8 cellular contexts compared by ENCODE assay signal in the genomic region with DNA sequence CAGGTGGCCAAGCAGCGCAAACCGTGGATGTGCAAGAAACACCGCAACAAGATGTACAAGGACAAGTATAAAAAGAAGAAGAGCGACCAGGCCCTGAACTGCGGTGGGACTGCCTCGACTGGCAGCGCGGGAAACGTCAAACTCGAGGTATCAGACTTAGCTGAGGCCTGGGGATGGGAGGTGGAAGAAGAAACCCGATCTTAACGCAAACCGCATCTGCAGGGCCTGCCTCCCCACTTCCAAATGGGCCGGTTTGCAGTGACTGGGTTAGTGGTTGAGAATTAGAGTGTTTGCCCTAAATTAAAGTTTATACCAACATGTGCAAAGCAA. TPM values are rescaled to one million over a fixed set of nuclear protein-coding genes. Genes with fewer than 3 reads are reported as not detected.
DNase-seq lines count a peak whose midpoint lies in the region; ATAC-seq and TF ChIP-seq lines count a peak whose summit lies in the region.

No MANE protein-coding gene starts in this region.

- no peaks in the 10 kb centered on the region for H3K27me3 ChIP-seq in cardiac muscle cell

- ATAC-seq in Right ventricle myocardium inferior (no peak), HG02938 (IDR thresholded peaks at IDR 0.05; ENCODE audit: unreplicated experiment) (peak; percentile 17)

- in situ Hi-C loops in astrocyte of the cerebellum (cut with HindIII; ENCODE audit: low sequenced_read_pairs): no loop called here

- TF ChIP-seq CTCF in cardiac muscle cell (IDR thresholded peaks at IDR 0.05; ENCODE audit: low read depth, low read length): no peak
- TF ChIP-seq CTCF in astrocyte of the cerebellum (IDR thresholded peaks at IDR 0.05; ENCODE audit: low read depth, low read length, missing control alignments): no peak

- no peak overlapping the region for H3K27ac ChIP-seq in cardiac muscle cell

- H3K4me1 ChIP-seq in cardiac muscle cell (ENCODE audit: low read depth): peaks cover 6% of the 10 kb centered on the region

- peak; percentile 24 to 33 for DNase-seq in cardiac muscle cell (ENCODE audit: low read depth in 1 of 2, low spot score in 1 of 2)
- no peak for DNase-seq in Right ventricle myocardium inferior (ENCODE audit: missing footprints)
- DNase-seq in NOMO-1 treated with dmso at 0.1 percent for 144 hours (lab: John Stamatoyannopoulos, UW; ENCODE audit: unreplicated experiment): peak; percentile 31
- DNase-seq in astrocyte of the cerebellum (ENCODE audit: low read depth): no peak
- DNase-seq in left kidney (ENCODE audit: low read depth, low spot score): peak; percentile 74
- DNase-seq in stimulated activated CD4-positive, alpha-beta T cell treated with anti-CD3 and anti-CD28 coated beads, Interleukin-4, amount 100 ng/mL, for 48 hours (ENCODE audit: low read depth in 2 of 2): peak; percentile 4 to 19
- no peak for DNase-seq in NCI-H187 treated with DMSO at 0.1 percent for 48 hours (lab: John Stamatoyannopoulos, UW)

- H3K4me3 ChIP-seq in cardiac muscle cell (peak overlapping the region; percentile 66), astrocyte of the cerebellum (ENCODE audit: low read depth, low read length) (peak overlapping the region; percentile 56)

- no peaks in the 10 kb centered on the region for H3K9me3 ChIP-seq in cardiac muscle cell (ENCODE audit: low read depth)

- H3K36me3 ChIP-seq in cardiac muscle cell: no peaks in the 10 kb centered on the region

- intact Hi-C loops in Right ventricle myocardium inferior (cut with DNase I): no loop called here

RNA-seq across cellular contexts. Expression of a gene that starts 0.8 kb away (rescaled TPM):
- 3.9 and 10.5 TPM in 2 replicates for total RNA-seq in cardiac muscle cell
- 10.5 and 17.6 TPM in 2 replicates for polyA plus RNA-seq in cardiac muscle cell
- total RNA-seq in Right ventricle myocardium inferior: 2.2 TPM

Comparison
In these comparisons a context has a peak if more than half of its experiments do, and no peak if none do; other contexts are left out.
1. DNase-seq: peak in cardiac muscle cell (2 of 2), NOMO-1 treated with dmso at 0.1 percent for 144 hours (single experiment), left kidney (single experiment) and stimulated activated CD4-positive, alpha-beta T cell treated with anti-CD3 and anti-CD28 coated beads, Interleukin-4, amount 100 ng/mL, for 48 hours (2 of 2); none in Right ventricle myocardium inferior (single experiment), astrocyte of the cerebellum (single experiment) and NCI-H187 treated with DMSO at 0.1 percent for 48 hours (single experiment).